ENCODE assay signal across 17 cellular contexts in genomic region chr5:177314376-177315342, GRCh38.
"Had no signal": no experiment of that assay in that cellular context is flagged by ENCODE, and none has a peak within 500 bp of the region (broad histone marks: within the 10 kb centered on the region; RNA-seq: fewer than 3 reads in every experiment).

No MANE protein-coding gene starts in this region.

- H3K36me3 Mint-ChIP-seq: natural killer cell had no signal

- H3K36me3 ChIP-seq: prostate gland had no signal

- H3K4me3 Mint-ChIP-seq: activated CD4-positive, alpha-beta T cell treated with anti-CD3 and anti-CD28 coated beads for 36 hours; activated naive CD8-positive, alpha-beta T cell treated with anti-CD3 and anti-CD28 coated beads for 36 hours; natural killer cell had no signal

- H3K27ac ChIP-seq: esophagus squamous epithelium, prostate gland had no signal

- ATAC-seq: activated CD4-positive, alpha-beta T cell treated with anti-CD3 and anti-CD28 coated beads for 36 hours; activated T-cell treated with anti-CD3 and anti-CD28 coated beads, Interleukin-2, amount 50 U/mL, for 72 hours; left ventricle myocardium superior; natural killer cell; right cardiac atrium had no signal

- H3K9me3 ChIP-seq: esophagus squamous epithelium, prostate gland had no signal

- H3K4me3 ChIP-seq: esophagus squamous epithelium, prostate gland, smooth muscle cell had no signal

- DNase-seq: activated CD4-positive, alpha-beta T cell treated with anti-CD3 and anti-CD28 coated beads for 36 hours; activated CD8-positive, alpha-beta memory T cell treated with anti-CD3 and anti-CD28 coated beads, Interleukin-2, amount 50 U/mL, for 48 hours; activated gamma-delta T cell; activated naive CD8-positive, alpha-beta T cell treated with anti-CD3 and anti-CD28 coated beads for 36 hours; activated T-cell treated with anti-CD3 and anti-CD28 coated beads, Interleukin-2, amount 50 U/mL, for 72 hours; amygdala; effector CD8-positive, alpha-beta T cell; esophagus squamous epithelium; hypothalamus; kidney glomerular epithelial cell; left ventricle myocardium superior; mesenchymal stem cell; natural killer cell; occipital lobe had no signal

- H3K9me3 Mint-ChIP-seq: activated T-cell treated with anti-CD3 and anti-CD28 coated beads, Interleukin-2, amount 50 U/mL, for 72 hours; natural killer cell had no signal

- H3K27ac Mint-ChIP-seq: activated CD4-positive, alpha-beta T cell treated with anti-CD3 and anti-CD28 coated beads for 36 hours; activated naive CD8-positive, alpha-beta T cell treated with anti-CD3 and anti-CD28 coated beads for 36 hours; activated T-cell treated with anti-CD3 and anti-CD28 coated beads, Interleukin-2, amount 50 U/mL, for 72 hours; natural killer cell had no signal

- H3K27me3 ChIP-seq: esophagus squamous epithelium had no signal

- H3K27me3 Mint-ChIP-seq: activated CD4-positive, alpha-beta T cell treated with anti-CD3 and anti-CD28 coated beads for 36 hours; activated naive CD8-positive, alpha-beta T cell treated with anti-CD3 and anti-CD28 coated beads for 36 hours had no signal
